In the genomic region with DNA sequence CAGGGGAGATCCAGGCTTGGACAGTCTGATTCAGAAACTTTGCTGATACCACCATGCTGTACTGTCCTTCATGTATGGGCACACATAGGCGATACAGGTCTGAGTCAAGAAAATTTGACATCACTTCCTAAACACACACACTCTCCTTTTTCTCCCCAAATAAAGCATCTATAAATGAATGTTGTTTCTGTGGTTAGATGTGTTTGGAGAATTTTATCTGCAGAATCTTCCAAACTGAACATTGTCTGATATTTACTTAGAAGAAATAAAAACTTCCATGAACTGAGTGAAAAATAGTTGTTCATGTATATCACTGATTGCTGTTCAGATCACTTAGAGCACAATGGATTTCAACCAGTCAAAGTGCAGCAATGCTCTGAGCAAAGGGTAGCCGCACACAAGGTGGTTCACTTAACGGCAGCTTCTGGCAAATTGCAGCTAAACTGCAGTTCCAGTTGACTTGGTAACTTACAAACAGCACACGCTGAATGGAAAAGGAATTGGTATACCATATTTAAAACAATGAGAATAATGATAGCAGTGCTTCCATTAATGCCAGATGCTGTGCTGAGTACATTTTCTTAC, we compare ENCODE assay signal across 11 cellular contexts. TPM values are rescaled to one million over a fixed set of nuclear protein-coding genes. Genes with fewer than 3 reads are reported as not detected.
DNase-seq lines count a peak whose midpoint lies in the region; ATAC-seq and TF ChIP-seq lines count a peak whose summit lies in the region.
"Had no signal": no experiment of that assay in that cellular context is flagged by ENCODE, and none has a peak within 500 bp of the region (broad histone marks: within the 10 kb centered on the region; RNA-seq: fewer than 3 reads in every experiment).

No MANE protein-coding gene starts in this region.

- H3K4me3 Mint-ChIP-seq in activated naive CD4-positive, alpha-beta T cell treated with anti-CD3 and anti-CD28 coated beads for 36 hours: peak overlapping the region; percentile 72
- H3K4me3 Mint-ChIP-seq in stimulated activated naive B cell treated with anti-CD40 and anti-IgM and Interleukin-4, amounts not matched to agents 10 μg/mL and 1 μg/mL and 100 μg/mL, for 72 hours: peak overlapping the region; percentile 28 to 56

- peak; percentile 9 for ATAC-seq in HG02588 (IDR thresholded peaks at IDR 0.05; ENCODE audit: unreplicated experiment)
- peak; percentile 10 for ATAC-seq in HG03469 (IDR thresholded peaks at IDR 0.05; ENCODE audit: unreplicated experiment)
- ATAC-seq in stimulated activated naive B cell treated with anti-CD40 and anti-IgM and Interleukin-4, amounts not matched to agents 10 μg/mL and 1 μg/mL and 100 μg/mL, for 72 hours (replicated peaks): peak; percentile 3 to 4
- ATAC-seq: upper lobe of right lung had no signal

- H3K9me3 Mint-ChIP-seq in activated naive CD4-positive, alpha-beta T cell treated with anti-CD3 and anti-CD28 coated beads for 36 hours: no peaks in the 10 kb centered on the region
- H3K9me3 Mint-ChIP-seq in stimulated activated naive B cell treated with anti-CD40 and anti-IgM and Interleukin-4, amounts not matched to agents 10 μg/mL and 1 μg/mL and 100 μg/mL, for 72 hours: no peaks in the 10 kb centered on the region

- H3K4me3 ChIP-seq in dorsolateral prefrontal cortex: no peak overlapping the region
- H3K4me3 ChIP-seq: SJCRH30, upper lobe of right lung had no signal

- CTCF ChIA-PET in activated naive CD4-positive, alpha-beta T cell treated with anti-CD3 and anti-CD28 coated beads for 36 hours (lab: Charles Lee): interaction anchor here (0.8 to 8.5 kb wide), 2 partner anchors 11 to 53 kb away, joined by 3 to 95 read pairs; no protein-coding TSS in a partner anchor

- H3K27me3 ChIP-seq in dorsolateral prefrontal cortex: no peaks in the 10 kb centered on the region
- H3K27me3 ChIP-seq: SJCRH30, upper lobe of right lung had no signal

- H3K36me3 Mint-ChIP-seq in activated naive CD4-positive, alpha-beta T cell treated with anti-CD3 and anti-CD28 coated beads for 36 hours (ENCODE audit: low read depth): no peaks in the 10 kb centered on the region
- H3K36me3 Mint-ChIP-seq in stimulated activated naive B cell treated with anti-CD40 and anti-IgM and Interleukin-4, amounts not matched to agents 10 μg/mL and 1 μg/mL and 100 μg/mL, for 72 hours: no peaks in the 10 kb centered on the region

- H3K27ac ChIP-seq in dorsolateral prefrontal cortex: no peak overlapping the region
- H3K27ac ChIP-seq: SJCRH30, upper lobe of right lung had no signal

- no peak for DNase-seq in activated naive CD4-positive, alpha-beta T cell treated with anti-CD3 and anti-CD28 coated beads for 36 hours
- DNase-seq in activated naive CD4-positive, alpha-beta T cell (lab: John Stamatoyannopoulos, UW): no peak
- no peak for DNase-seq in stimulated activated naive B cell treated with anti-CD40 and anti-IgM and Interleukin-4, amounts not matched to agents 10 μg/mL and 1 μg/mL and 100 μg/mL, for 72 hours
- DNase-seq in NCI-H345 (lab: John Stamatoyannopoulos, UW) (no peak), dorsolateral prefrontal cortex (no peak), posterior vena cava (ENCODE audit: low spot score) (no peak)
- DNase-seq: NCI-H2081 treated with DMSO at 0.1 percent for 48 hours, SJCRH30, upper lobe of right lung had no signal

- H3K4me1 Mint-ChIP-seq in activated naive CD4-positive, alpha-beta T cell treated with anti-CD3 and anti-CD28 coated beads for 36 hours (ENCODE audit: low read depth): peaks cover 88% of the 10 kb centered on the region
- peaks cover 65 to 76% of the 10 kb centered on the region in 2 donors for H3K4me1 Mint-ChIP-seq in stimulated activated naive B cell treated with anti-CD40 and anti-IgM and Interleukin-4, amounts not matched to agents 10 μg/mL and 1 μg/mL and 100 μg/mL, for 72 hours

- H3K27me3 Mint-ChIP-seq in activated naive CD4-positive, alpha-beta T cell treated with anti-CD3 and anti-CD28 coated beads for 36 hours (ENCODE audit: low read depth): no peaks in the 10 kb centered on the region
- no peaks in the 10 kb centered on the region for H3K27me3 Mint-ChIP-seq in stimulated activated naive B cell treated with anti-CD40 and anti-IgM and Interleukin-4, amounts not matched to agents 10 μg/mL and 1 μg/mL and 100 μg/mL, for 72 hours

- intact Hi-C loops in activated naive CD4-positive, alpha-beta T cell treated with anti-CD3 and anti-CD28 coated beads for 36 hours (cut with micrococcal nuclease): loop anchor here (1.0 to 5.0 kb wide), 6 partner anchors 51 to 670 kb away; a partner anchor contains a TSS
- intact Hi-C loops in dorsolateral prefrontal cortex (cut with DNase I): no loop called here
- intact Hi-C loops in posterior vena cava (cut with DNase I): no loop called here

- no peak for TF ChIP-seq CTCF in dorsolateral prefrontal cortex (IDR thresholded peaks at IDR 0.05 in 54 of 56, conservative IDR thresholded peaks at IDR 0.05 in 2 of 56; ENCODE audit: low read depth in 1 of 56, partially characterized antibody in 56 of 56)

- H3K27ac Mint-ChIP-seq in activated naive CD4-positive, alpha-beta T cell treated with anti-CD3 and anti-CD28 coated beads for 36 hours: peak overlapping the region; percentile 99
- peak overlapping the region; percentile 93 for H3K27ac Mint-ChIP-seq in stimulated activated naive B cell treated with anti-CD40 and anti-IgM and Interleukin-4, amounts not matched to agents 10 μg/mL and 1 μg/mL and 100 μg/mL, for 72 hours

RNA-seq across cellular contexts. Expression of a gene that starts 10.0 kb away (rescaled TPM):
- 100 to 1,000 TPM; 153 to 157 TPM for total RNA-seq in activated naive CD4-positive, alpha-beta T cell treated with anti-CD3 and anti-CD28 coated beads for 36 hours
- total RNA-seq in dorsolateral prefrontal cortex (100 to 1,000 TPM in 83 of 120 experiments, 10 to 100 TPM in 37; 79.9 to 144 (median 106) TPM), posterior vena cava (10 to 100 TPM; 82.8 to 85.5 TPM)
